In the genomic region with DNA sequence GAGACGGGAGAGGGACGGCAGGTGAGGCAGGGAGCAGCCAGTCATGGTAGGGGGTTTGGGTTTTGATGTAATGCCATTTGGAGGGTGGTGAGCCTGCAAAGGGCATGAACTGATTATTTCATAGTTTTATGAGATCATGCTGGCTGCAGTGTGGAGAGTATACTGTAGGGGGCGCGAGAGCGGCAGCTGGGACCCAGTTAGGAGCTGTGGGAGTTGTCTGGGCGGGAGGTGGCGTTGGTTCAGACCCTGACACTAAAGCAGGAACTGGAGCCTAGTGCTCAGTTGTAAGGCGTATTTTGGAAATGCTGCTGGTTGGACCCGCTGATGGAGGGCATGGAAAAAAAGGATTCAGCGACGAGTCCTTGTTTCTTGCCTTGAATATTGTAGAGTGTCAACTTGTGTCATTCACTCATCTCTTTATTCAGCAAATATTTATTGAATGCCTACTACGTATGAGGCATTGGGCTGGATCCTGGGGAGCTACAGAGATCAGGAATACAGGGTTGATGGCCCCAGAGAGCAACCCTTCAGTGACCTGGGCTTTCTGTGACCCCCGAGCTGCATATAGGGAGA, we compare ENCODE assay signal across 8 cellular contexts. TPM values are rescaled to one million over a fixed set of nuclear protein-coding genes. Genes with fewer than 3 reads are reported as not detected.
DNase-seq lines count a peak whose midpoint lies in the region; ATAC-seq and TF ChIP-seq lines count a peak whose summit lies in the region.

No MANE protein-coding gene starts in this region.

- H3K27me3 ChIP-seq in tibial artery = peaks cover 0 to 18% of the 10 kb centered on the region in 2 donors

- TF ChIP-seq CTCF in foreskin fibroblast (IDR thresholded peaks at IDR 0.05; ENCODE audit: low read depth, low read length) = peak; percentile 66
- TF ChIP-seq CTCF in osteocyte (IDR thresholded peaks at IDR 0.05) = peak; percentile 67
- TF ChIP-seq CTCF in tibial artery (IDR thresholded peaks at IDR 0.05) = peak; percentile 90

- no peak overlapping the region for H3K4me3 ChIP-seq in foreskin fibroblast (ENCODE audit: low read depth in 1 of 2, low read length in 2 of 2)
- H3K4me3 ChIP-seq in tibial artery = no peak overlapping the region

- peak; percentile 35 for DNase-seq in A172 (ENCODE audit: low spot score)
- DNase-seq in RPMI8226 = peak; percentile 83
- peak; percentile 12 to 52 for DNase-seq in foreskin fibroblast
- peak; percentile 87 for DNase-seq in osteocyte (ENCODE audit: extremely low spot score, unreplicated experiment)
- peak; percentile 90 to 91 for DNase-seq in tibial artery

- H3K36me3 ChIP-seq in tibial artery = no peaks in the 10 kb centered on the region

- ATAC-seq in GM18517 (IDR thresholded peaks at IDR 0.05; ENCODE audit: unreplicated experiment) (peak; percentile 60), HG03432 (IDR thresholded peaks at IDR 0.05; ENCODE audit: unreplicated experiment) (peak; percentile 89)
- ATAC-seq in activated T-helper 17 cell treated with anti-CD3 and anti-CD28 coated beads, Interleukin-2, amount 50 U/mL, for 72 hours (replicated peaks) = peak; percentile 93

- intact Hi-C loops in tibial artery (cut with DNase I; ENCODE audit: low total_unique reads) = loop anchor here (2.0 to 5.0 kb wide), 2 partner anchors 189 to 278 kb away; no protein-coding TSS in a partner anchor

- H3K4me1 ChIP-seq in tibial artery = peaks cover 0 to 4% (median 0%) of the 10 kb centered on the region in 4 donors

- H3K27me3 Mint-ChIP-seq in activated T-helper 17 cell treated with anti-CD3 and anti-CD28 coated beads, Interleukin-2, amount 50 U/mL, for 72 hours = no peaks in the 10 kb centered on the region
- H3K27me3 Mint-ChIP-seq in osteocyte (ENCODE audit: unreplicated experiment) = peaks cover 8% of the 10 kb centered on the region

- H3K4me1 Mint-ChIP-seq in activated T-helper 17 cell treated with anti-CD3 and anti-CD28 coated beads, Interleukin-2, amount 50 U/mL, for 72 hours = peaks cover 8% of the 10 kb centered on the region
- peaks cover 5% of the 10 kb centered on the region for H3K4me1 Mint-ChIP-seq in osteocyte (ENCODE audit: unreplicated experiment)

- H3K9me3 Mint-ChIP-seq in activated T-helper 17 cell treated with anti-CD3 and anti-CD28 coated beads, Interleukin-2, amount 50 U/mL, for 72 hours = no peaks in the 10 kb centered on the region
- H3K9me3 Mint-ChIP-seq in osteocyte (ENCODE audit: unreplicated experiment) = no peaks in the 10 kb centered on the region

- H3K36me3 Mint-ChIP-seq in activated T-helper 17 cell treated with anti-CD3 and anti-CD28 coated beads, Interleukin-2, amount 50 U/mL, for 72 hours (ENCODE audit: low read depth) = no peaks in the 10 kb centered on the region
- no peaks in the 10 kb centered on the region for H3K36me3 Mint-ChIP-seq in osteocyte (ENCODE audit: unreplicated experiment)

- no peak overlapping the region for H3K27ac ChIP-seq in tibial artery

- H3K9me3 ChIP-seq in tibial artery = no peaks in the 10 kb centered on the region

- peak overlapping the region; percentile 49 for H3K27ac Mint-ChIP-seq in activated T-helper 17 cell treated with anti-CD3 and anti-CD28 coated beads, Interleukin-2, amount 50 U/mL, for 72 hours
- no peak overlapping the region for H3K27ac Mint-ChIP-seq in osteocyte (ENCODE audit: unreplicated experiment)

- peak overlapping the region; percentile 30 for H3K4me3 Mint-ChIP-seq in activated T-helper 17 cell treated with anti-CD3 and anti-CD28 coated beads, Interleukin-2, amount 50 U/mL, for 72 hours
- H3K4me3 Mint-ChIP-seq in osteocyte (ENCODE audit: unreplicated experiment) = no peak overlapping the region

RNA-seq across cellular contexts. Expression of gene KDM8, which starts 23.7 kb away (rescaled TPM):
- total RNA-seq in A172 (2014; rRNA removed; shearing (Covaris generic)) = 2.7 and 6.0 TPM in 2 replicates
- total RNA-seq in activated T-helper 17 cell treated with anti-CD3 and anti-CD28 coated beads, Interleukin-2, amount 50 U/mL, for 72 hours = 1 to 10 TPM; 7.7 to 9.1 TPM
- 8.3 and 10.3 TPM in 2 replicates for total RNA-seq in osteocyte

Comparison
In these comparisons a context has a peak if more than half of its experiments do, and no peak if none do; other contexts are left out.
1. DNase-seq: peak in every context shown above with its lines; median percentile 90 in tibial artery; 87 in osteocyte; 83 in RPMI8226; 35 in A172; 32 in foreskin fibroblast.